Comparison of ENCODE assay signal across 8 cellular contexts in the genomic region with DNA sequence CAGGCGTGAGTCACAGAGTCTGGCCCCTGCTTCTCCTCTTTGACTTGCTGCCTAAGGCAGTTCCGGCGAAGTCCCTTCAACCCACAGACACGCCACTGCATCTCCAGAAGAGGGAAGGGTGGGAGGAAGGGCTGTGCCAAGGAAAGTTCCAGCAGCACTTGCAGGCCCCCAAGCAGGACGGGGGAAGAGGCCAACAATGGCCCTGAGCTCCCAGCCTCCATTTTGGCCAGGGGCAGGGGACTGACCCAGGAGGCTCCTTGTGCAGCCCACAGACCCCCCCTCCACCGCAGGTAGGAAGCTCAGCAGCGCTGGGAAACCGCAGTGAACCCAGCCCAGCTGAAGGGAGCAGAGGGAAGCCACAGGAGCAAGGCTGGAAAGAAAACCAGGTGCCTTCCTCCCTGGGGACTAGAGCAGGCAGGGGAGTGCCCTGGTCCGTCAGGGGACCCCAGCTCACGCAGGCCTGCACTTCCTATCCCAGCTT. TPM values are rescaled to one million over a fixed set of nuclear protein-coding genes. Genes with fewer than 3 reads are reported as not detected.
DNase-seq lines count a peak whose midpoint lies in the region; ATAC-seq, FAIRE-seq and TF ChIP-seq lines count a peak whose summit lies in the region.
"Had no signal": no experiment of that assay in that cellular context is flagged by ENCODE, and none has a peak within 500 bp of the region (broad histone marks: within the 10 kb centered on the region; RNA-seq: fewer than 3 reads in every experiment).

No MANE protein-coding gene starts in this region.

- ATAC-seq in HG02973 (IDR thresholded peaks at IDR 0.05; ENCODE audit: unreplicated experiment) (no peak), HG02798 (IDR thresholded peaks at IDR 0.05; ENCODE audit: poor library complexity, unreplicated experiment) (no peak)

- H3K27me3 ChIP-seq in esophagus muscularis mucosa (no peaks in the 10 kb centered on the region), sigmoid colon (no peaks in the 10 kb centered on the region)

- H3K4me3 ChIP-seq in esophagus muscularis mucosa (no peak overlapping the region), sigmoid colon (no peak overlapping the region)

- H3K27ac ChIP-seq in RWPE1 = peak overlapping the region; percentile 84
- H3K27ac ChIP-seq in esophagus muscularis mucosa (replicated peaks in 1 of 4) = peak overlapping the region; percentile 58 to 81 (median 76)
- peak overlapping the region; percentile 70 to 77 (median 76) for H3K27ac ChIP-seq in sigmoid colon

- H3K4me1 ChIP-seq in esophagus muscularis mucosa (peaks cover 36 to 52% (median 46%) of the 10 kb centered on the region in 4 donors), sigmoid colon (peaks cover 0 to 41% (median 39%) of the 10 kb centered on the region in 4 donors)

- DNase-seq in ELF-1 (ENCODE audit: low read depth, low spot score) (peak; percentile 41), RWPE1 (ENCODE audit: low spot score) (peak; percentile 39), esophagus muscularis mucosa (ENCODE audit: extremely low spot score) (no peak), sigmoid colon (no peak), GM19239 (ENCODE audit: insufficient read length, low spot score) (no peak)
- DNase-seq: NCI-H146 had no signal

- TF ChIP-seq CTCF in RWPE1 (conservative IDR thresholded peaks at IDR 0.05; ENCODE audit: low read depth) (no peak), esophagus muscularis mucosa (IDR thresholded peaks at IDR 0.05) (no peak), sigmoid colon (IDR thresholded peaks at IDR 0.05) (no peak)

- TF ChIP-seq EP300 in esophagus muscularis mucosa (IDR thresholded peaks at IDR 0.05) (no peak), sigmoid colon (IDR thresholded peaks at IDR 0.05) (no peak)

- intact Hi-C loops in esophagus muscularis mucosa (cut with DNase I) (no loop called here), sigmoid colon (cut with DNase I) (no loop called here)

- no peak for FAIRE-seq in GM19239 (lab: Jason Lieb, UNC)

- 62% methylated on average over 6 of the region's 10 CpGs for WGBS in esophagus muscularis mucosa
- 57 to 58% methylated on average over 10 of the region's 10 CpGs for WGBS in sigmoid colon, 2 donors

- POLR2A ChIA-PET in RWPE1 (lab: Yijun Ruan, JAX; ENCODE audit: low non-redundant PET) = interaction anchor here (0.5 to 0.8 kb wide), 3 partner anchors 28 to 213 kb away, joined by 3 to 4 read pairs (median 3); no protein-coding TSS in a partner anchor

- TF ChIP-seq POLR2A in esophagus muscularis mucosa (IDR thresholded peaks at IDR 0.05; ENCODE audit: low read depth) = no peak
- TF ChIP-seq POLR2A in sigmoid colon (IDR thresholded peaks at IDR 0.05) = no peak

- H3K36me3 ChIP-seq in esophagus muscularis mucosa (no peaks in the 10 kb centered on the region), sigmoid colon (no peaks in the 10 kb centered on the region)

- no peaks in the 10 kb centered on the region for H3K9me3 ChIP-seq in esophagus muscularis mucosa
- no peaks in the 10 kb centered on the region for H3K9me3 ChIP-seq in sigmoid colon

- CTCF ChIA-PET in RWPE1 (lab: Yijun Ruan, JAX) = interaction anchor here (0.6 to 1.5 kb wide), 6 partner anchors 10 to 175 kb away, joined by 3 to 7 read pairs (median 5); no protein-coding TSS in a partner anchor

RNA-seq across cellular contexts. Expression of a gene that starts 35.4 kb away (rescaled TPM):
- total RNA-seq in esophagus muscularis mucosa (10 to 100 TPM; 15.0 to 38.7 (median 28.6) TPM), sigmoid colon (10 to 100 TPM; 17.9 to 26.5 (median 22.2) TPM)
- polyA plus RNA-seq in sigmoid colon = 10 to 100 TPM; 54.7 to 81.0 (median 78.8) TPM

Comparison
In these comparisons a context has a peak if more than half of its experiments do, and no peak if none do; other contexts are left out.
1. DNase-seq: peak in ELF-1 (single experiment) and RWPE1 (single experiment); none in esophagus muscularis mucosa (single experiment), sigmoid colon (single experiment) and GM19239 (single experiment).
2. Peak in every context shown above with its lines, with median percentiles within 50 percentile points of each other: H3K27ac ChIP-seq.